ENCODE assay signal across 26 cellular contexts in the genomic region with DNA sequence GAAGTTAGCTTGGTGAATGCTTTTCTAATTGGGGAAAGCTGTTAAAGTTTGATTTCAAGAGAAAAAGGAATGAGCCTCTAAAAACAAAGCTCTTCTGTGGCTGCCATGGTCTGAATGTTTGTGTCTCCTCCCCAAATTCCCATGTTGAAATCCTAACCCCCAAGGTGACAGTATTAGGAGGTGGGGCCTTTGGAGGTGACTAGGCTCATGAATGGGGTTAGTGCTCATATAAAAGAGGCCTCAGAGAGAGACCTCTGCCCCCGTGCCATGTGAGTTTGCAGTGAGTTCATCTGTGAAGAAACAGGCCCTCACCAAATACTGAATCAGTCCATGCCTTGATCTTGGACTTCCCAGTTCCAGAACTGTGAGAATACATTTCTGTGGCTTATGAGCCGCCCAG. TPM values are rescaled to one million over a fixed set of nuclear protein-coding genes. Genes with fewer than 3 reads are reported as not detected.
DNase-seq lines count a peak whose midpoint lies in the region; ATAC-seq and TF ChIP-seq lines count a peak whose summit lies in the region.
"Had no signal": no experiment of that assay in that cellular context is flagged by ENCODE, and none has a peak within 500 bp of the region (broad histone marks: within the 10 kb centered on the region; RNA-seq: fewer than 3 reads in every experiment).

No MANE protein-coding gene starts in this region.

- H3K27me3 ChIP-seq in mammary epithelial cell (ENCODE audit: insufficient read depth, low read length) (no peaks in the 10 kb centered on the region), subcutaneous abdominal adipose tissue (ENCODE audit: control insufficient read depth in 5 of 5, insufficient read depth in 4 of 5, low read length in 5 of 5) (no peaks in the 10 kb centered on the region)
- H3K27me3 ChIP-seq: breast epithelium, colonic mucosa, upper lobe of left lung had no signal

- peaks cover 2% of the 10 kb centered on the region for H3K36me3 ChIP-seq in mammary epithelial cell (ENCODE audit: insufficient read depth, low read length)
- H3K36me3 ChIP-seq in subcutaneous abdominal adipose tissue (ENCODE audit: control insufficient read depth in 5 of 5, insufficient read depth in 5 of 5, low read length in 5 of 5): peaks cover 0 to 18% (median 8%) of the 10 kb centered on the region in 5 donors
- H3K36me3 ChIP-seq: breast epithelium, colonic mucosa had no signal

- H3K9ac ChIP-seq in mammary epithelial cell (ENCODE audit: insufficient read depth, low read length): no peak overlapping the region
- no peak overlapping the region for H3K9ac ChIP-seq in subcutaneous abdominal adipose tissue (ENCODE audit: low read length in 5 of 5)
- H3K9ac ChIP-seq: SK-N-SH had no signal

- H3K27me3 Mint-ChIP-seq in MCF 10A (ENCODE audit: insufficient read depth, unreplicated experiment): no peaks in the 10 kb centered on the region
- no peaks in the 10 kb centered on the region for H3K27me3 Mint-ChIP-seq in naive thymus-derived CD8-positive, alpha-beta T cell

- no peak for ATAC-seq in naive thymus-derived CD8-positive, alpha-beta T cell
- no peak for ATAC-seq in HG02588 (IDR thresholded peaks at IDR 0.05; ENCODE audit: unreplicated experiment)
- ATAC-seq: A549, K562 had no signal

- H3K4me1 ChIP-seq in mammary epithelial cell (ENCODE audit: insufficient read depth, low read length) (no peaks in the 10 kb centered on the region), subcutaneous abdominal adipose tissue (ENCODE audit: control insufficient read depth in 5 of 5, insufficient read depth in 5 of 5, low read length in 5 of 5) (peaks cover 0 to 55% (median 39%) of the 10 kb centered on the region in 5 donors)
- H3K4me1 ChIP-seq: A549, breast epithelium had no signal

- POLR2A ChIA-PET in MCF 10A (lab: Yijun Ruan, JAX): no interaction called here
- POLR2A ChIA-PET in naive thymus-derived CD8-positive, alpha-beta T cell (lab: Charles Lee): interaction anchor here (1.2 kb wide), 1 partner anchor 15 kb away, joined by 4 read pairs; no protein-coding TSS in a partner anchor

- peak; percentile 25 for DNase-seq in mammary epithelial cell
- DNase-seq in MCF 10A (ENCODE audit: unreplicated experiment): no peak
- peak; percentile 9 for DNase-seq in astrocyte of the hippocampus (ENCODE audit: low read depth, low spot score)
- no peak for DNase-seq in naive thymus-derived CD8-positive, alpha-beta T cell
- no peak for DNase-seq in NCI-H2029 treated with DMSO at 0.1 percent for 48 hours (lab: John Stamatoyannopoulos, UW)
- DNase-seq in HCEC 1CT: no peak
- DNase-seq: activated CD4-positive, alpha-beta T cell treated with anti-CD3 and anti-CD28 coated beads for 48 hours; activated effector memory CD4-positive, alpha-beta T cell treated with anti-CD3 and anti-CD28 coated beads, Interleukin-2, amount 50 U/mL, for 16 hours; activated T-cell treated with anti-CD3 and anti-CD28 coated beads, Interleukin-2, amount 50 U/mL, for 1 hour; colonic mucosa; DMS153; effector memory CD4-positive, alpha-beta T cell; erythroblast; MM.1S; NCI-H1417; NCI-H446 treated with DMSO at 0.1 percent for 48 hours; SK-N-SH; small intestine; stimulated activated CD4-positive, alpha-beta T cell treated with anti-CD3 and anti-CD28 coated beads, Interleukin-1b, Interleukin-23, amount 100 ng/mL, for 48 hours; upper lobe of left lung had no signal

- intact Hi-C loops in mammary epithelial cell (cut with micrococcal nuclease) (no loop called here), MCF 10A (cut with micrococcal nuclease) (no loop called here)

- no peaks in the 10 kb centered on the region for H3K9me3 ChIP-seq in mammary epithelial cell (replicated peaks; ENCODE audit: insufficient read depth, low read length)
- H3K9me3 ChIP-seq in subcutaneous abdominal adipose tissue (ENCODE audit: control insufficient read depth in 5 of 5, low read length in 5 of 5): no peaks in the 10 kb centered on the region
- H3K9me3 ChIP-seq: A549, breast epithelium, colonic mucosa, SK-N-SH, upper lobe of left lung had no signal

- 79% methylated on average over 2 of the region's 2 CpGs for WGBS in mammary epithelial cell (ENCODE audit: low coverage, missing lambda C conversion rate)

- peaks cover 98% of the 10 kb centered on the region for H3K79me2 ChIP-seq in mammary epithelial cell (ENCODE audit: insufficient read depth, low read length)

- H3K27ac ChIP-seq in mammary epithelial cell (ENCODE audit: insufficient read depth, low read depth, low read length) (no peak overlapping the region), subcutaneous abdominal adipose tissue (ENCODE audit: low read depth, low read length) (peak overlapping the region; percentile 60)
- H3K27ac ChIP-seq: A549, breast epithelium, colonic mucosa, upper lobe of left lung, VCaP had no signal

- no peak overlapping the region for H3K27ac Mint-ChIP-seq in MCF 10A (ENCODE audit: low read depth, unreplicated experiment)
- peak overlapping the region in 6 of 10 donors; percentile 15 to 70 (median 50) for H3K27ac Mint-ChIP-seq in naive thymus-derived CD8-positive, alpha-beta T cell

- H3K4me2 ChIP-seq in mammary epithelial cell (ENCODE audit: insufficient read depth, low read depth, low read length): no peak overlapping the region
- H3K4me2 ChIP-seq: A549, SK-N-SH had no signal

- TF ChIP-seq CTCF in mammary epithelial cell (conservative IDR thresholded peaks at IDR 0.05 in 1 of 2, IDR thresholded peaks at IDR 0.05 in 1 of 2; ENCODE audit: extremely low read depth in 1 of 2, insufficient read depth in 1 of 2, low read depth in 1 of 2, low read length in 2 of 2) (no peak), MCF 10A (IDR thresholded peaks at IDR 0.05; ENCODE audit: unreplicated experiment) (no peak)

- H3K4me3 ChIP-seq in mammary epithelial cell (replicated peaks in 1 of 3; ENCODE audit: insufficient read depth in 1 of 3, low read depth in 2 of 3, low read length in 3 of 3) (no peak overlapping the region), subcutaneous abdominal adipose tissue (ENCODE audit: low read depth in 1 of 5, low read length in 5 of 5) (no peak overlapping the region)
- H3K4me3 ChIP-seq: A549, breast epithelium, colonic mucosa, K562, upper lobe of left lung had no signal

- CTCF ChIA-PET in mammary epithelial cell (lab: Charles Lee; ENCODE audit: low non-redundant PET): no interaction called here
- CTCF ChIA-PET in MCF 10A (lab: Yijun Ruan, JAX): interaction anchor here (2.2 kb wide), 1 partner anchor 104 kb away, joined by 7 read pairs; no protein-coding TSS in a partner anchor

- in situ Hi-C loops in mammary epithelial cell (cut with MboI; ENCODE audit: low sequenced_read_pairs in 2 of 2): no loop called here

- H3K36me3 Mint-ChIP-seq in MCF 10A (ENCODE audit: insufficient read depth, unreplicated experiment): peaks cover 20% of the 10 kb centered on the region
- peaks cover 6 to 29% (median 26%) of the 10 kb centered on the region in 3 donors for H3K36me3 Mint-ChIP-seq in naive thymus-derived CD8-positive, alpha-beta T cell

- dilution Hi-C loops in mammary epithelial cell (cut with HindIII; ENCODE audit: low sequenced_read_pairs): no loop called here

- H3K4me1 Mint-ChIP-seq in MCF 10A (ENCODE audit: insufficient read depth, unreplicated experiment): peaks cover 4% of the 10 kb centered on the region
- H3K4me1 Mint-ChIP-seq in naive thymus-derived CD8-positive, alpha-beta T cell: peaks cover 38 to 88% (median 77%) of the 10 kb centered on the region in 4 donors

- no peaks in the 10 kb centered on the region for H4K20me1 ChIP-seq in mammary epithelial cell (ENCODE audit: insufficient read depth, low read length)

- BruUV-seq in mammary epithelial cell (replicated peaks; lab: Mats Ljungman, UMichigan) (no TSS peak), MCF 10A (replicated peaks; lab: Mats Ljungman, UMichigan) (no TSS peak)

- no peak overlapping the region for H2AFZ ChIP-seq in mammary epithelial cell (ENCODE audit: low read depth, low read length)

- no peak overlapping the region for H3K4me3 Mint-ChIP-seq in MCF 10A (ENCODE audit: unreplicated experiment)
- H3K4me3 Mint-ChIP-seq in naive thymus-derived CD8-positive, alpha-beta T cell: peak overlapping the region in 1 of 10 donors; percentile 13

- H3K9me3 Mint-ChIP-seq in MCF 10A (ENCODE audit: unreplicated experiment): no peaks in the 10 kb centered on the region
- no peaks in the 10 kb centered on the region for H3K9me3 Mint-ChIP-seq in naive thymus-derived CD8-positive, alpha-beta T cell

RNA-seq across cellular contexts. Expression of a gene that starts 56.5 kb away (rescaled TPM):
- total RNA-seq in mammary epithelial cell (10 to 100 TPM; 30.0 to 43.5 TPM), MCF 10A (2022) (43.5 and 49.4 TPM in 2 replicates)
- polyA plus RNA-seq in mammary epithelial cell: 20.6 TPM
- polyA minus RNA-seq in mammary epithelial cell: 48.2 TPM
- total RNA-seq in naive thymus-derived CD8-positive, alpha-beta T cell: 10 to 100 TPM; 90.2 to 93.0 TPM
- polyA plus RNA-seq in naive thymus-derived CD8-positive, alpha-beta T cell: 10 to 100 TPM in 1 of 3 donors, 1 to 10 TPM in 2; 6.2 to 13.2 (median 9.6) TPM

Comparison
In these comparisons a context has a peak if more than half of its experiments do, and no peak if none do; other contexts are left out.
1. DNase-seq: peak in mammary epithelial cell (single experiment) and astrocyte of the hippocampus (single experiment); none in MCF 10A (single experiment), naive thymus-derived CD8-positive, alpha-beta T cell (0 of 10), NCI-H2029 treated with DMSO at 0.1 percent for 48 hours (single experiment) and HCEC 1CT (single experiment).